Comparison of ENCODE assay signal across 19 cellular contexts in genomic region chr6:99591673-99592364, GRCh38. TPM values are rescaled to one million over a fixed set of nuclear protein-coding genes. Genes with fewer than 3 reads are reported as not detected.
"Had no signal": no experiment of that assay in that cellular context is flagged by ENCODE, and none has a peak within 500 bp of the region (broad histone marks: within the 10 kb centered on the region; RNA-seq: fewer than 3 reads in every experiment).

No MANE protein-coding gene starts in this region.

- H3K9me3 Mint-ChIP-seq: natural killer cell had no signal

- H3K36me3 ChIP-seq: colonic mucosa, esophagus squamous epithelium had no signal

- H3K9me3 ChIP-seq: colonic mucosa, mucosa of descending colon had no signal

- H3K27ac Mint-ChIP-seq: activated CD4-positive, alpha-beta T cell treated with anti-CD3 and anti-CD28 coated beads, Interleukin-2, amount 10 ng/mL, durations not matched to agents 7 days and 5 days; activated naive CD4-positive, alpha-beta T cell treated with anti-CD3 and anti-CD28 coated beads, Interleukin-2, amount 50 U/mL, for 24 hours; memory B cell; natural killer cell; T-helper 1 cell treated with Interleukin-12 subunit alpha and Interleukin-12 subunit beta and Interleukin-4 antibody, amounts not matched to agents 30 μg/mL and 1 μg/mL, for 36 hours had no signal

- H3K4me3 Mint-ChIP-seq: activated naive CD4-positive, alpha-beta T cell treated with anti-CD3 and anti-CD28 coated beads, Interleukin-2, amount 50 U/mL, for 24 hours; memory B cell; natural killer cell; T-helper 1 cell treated with Interleukin-12 subunit alpha and Interleukin-12 subunit beta and Interleukin-4 antibody, amounts not matched to agents 30 μg/mL and 1 μg/mL, for 36 hours had no signal

- ATAC-seq: left ventricle myocardium superior, mucosa of descending colon, natural killer cell had no signal

- DNase-seq: activated CD4-positive, alpha-beta T cell treated with anti-CD3 and anti-CD28 coated beads, Interleukin-2, amount 10 ng/mL, durations not matched to agents 7 days and 5 days; amniotic stem cell; caudate nucleus; colonic mucosa; esophagus squamous epithelium; hypothalamus; left ventricle myocardium superior; natural killer cell; nucleus accumbens; stimulated activated CD4-positive, alpha-beta T cell treated with anti-CD3 and anti-CD28 coated beads, Interleukin-2, amount 100 ng/mL, for 48 hours; stimulated activated naive CD4-positive, alpha-beta T cell; substantia nigra; trophoblast cell had no signal

- H3K4me3 ChIP-seq: colonic mucosa, mucosa of descending colon had no signal

- H3K4me1 ChIP-seq: colonic mucosa had no signal

- H3K36me3 Mint-ChIP-seq: natural killer cell had no signal

- H3K27ac ChIP-seq: colonic mucosa, esophagus squamous epithelium had no signal

RNA-seq across cellular contexts. Expression of gene PRDM13, which starts 14.8 kb away (rescaled TPM):
- total RNA-seq: activated CD4-positive, alpha-beta T cell treated with anti-CD3 and anti-CD28 coated beads, Interleukin-2, amount 10 ng/mL, durations not matched to agents 7 days and 5 days; colonic mucosa; fibroblast of villous mesenchyme; glomerular endothelial cell; left ventricle myocardium superior; mucosa of descending colon; natural killer cell had no signal
